8 cellular contexts compared by ENCODE assay signal in the genomic region with DNA sequence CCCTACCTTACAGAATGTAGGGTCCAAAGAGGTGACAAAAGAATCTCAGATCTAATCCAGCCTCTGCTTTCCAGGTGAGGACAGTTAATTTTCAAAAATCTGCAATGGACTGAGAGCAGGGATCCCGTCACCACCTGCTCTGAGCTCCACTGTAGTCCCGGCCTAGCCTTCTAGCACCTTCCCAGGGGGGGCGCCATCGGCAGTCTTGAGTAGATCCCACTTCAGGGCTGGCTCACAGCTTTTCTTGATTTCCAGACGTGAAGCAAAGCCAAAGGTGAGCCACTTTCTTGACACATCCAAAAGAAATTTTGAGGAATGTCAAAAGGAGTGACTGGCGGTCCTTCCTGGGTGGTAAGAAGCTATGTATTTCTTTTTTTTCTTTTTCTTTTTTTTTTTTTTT.
DNase-seq lines count a peak whose midpoint lies in the region; ATAC-seq and TF ChIP-seq lines count a peak whose summit lies in the region.

No MANE protein-coding gene starts in this region.

- TF ChIP-seq CTCF in A673 (conservative IDR thresholded peaks at IDR 0.05; ENCODE audit: low read depth, low read length) (peak; percentile 42), GM13977 (IDR thresholded peaks at IDR 0.05; ENCODE audit: extremely low read depth, insufficient read depth, missing control alignments) (peak; percentile 39), WI38 (IDR thresholded peaks at IDR 0.05; ENCODE audit: low read depth, low read length) (0 out of 2 replicates have a peak, but pooled peaks have one; percentile 6)

- POLR2A ChIA-PET in A673 (lab: Charles Lee; ENCODE audit: low non-redundant PET): interaction anchor here (0.9 kb wide), 1 partner anchor 510 kb away, joined by 4 read pairs; no protein-coding TSS in a partner anchor

- intact Hi-C loops in A673 (cut with micrococcal nuclease; ENCODE audit: unreplicated experiment) (loop anchor here (1.0 to 5.0 kb wide), 4 partner anchors 511 to 811 kb away; no protein-coding TSS in a partner anchor), posterior vena cava (cut with DNase I) (loop anchor here (5.0 to 10.0 kb wide), 4 partner anchors 512 to 769 kb away; no protein-coding TSS in a partner anchor)

- ATAC-seq in HG02642 (IDR thresholded peaks at IDR 0.05; ENCODE audit: poor library complexity, unreplicated experiment) (no peak), HG03342 (IDR thresholded peaks at IDR 0.05; ENCODE audit: unreplicated experiment) (no peak)

- H3K36me3 ChIP-seq in A673 (ENCODE audit: insufficient read depth, low read length, poor library complexity, severe bottlenecking): no peaks in the 10 kb centered on the region

- no peaks in the 10 kb centered on the region for H3K9me3 ChIP-seq in A673 (ENCODE audit: low read depth, low read length, poor library complexity, severe bottlenecking)

- no peaks in the 10 kb centered on the region for H3K4me1 ChIP-seq in A673 (ENCODE audit: insufficient read depth, low read length, poor library complexity, severe bottlenecking)

- no peak overlapping the region for H3K4me3 ChIP-seq in A673 (ENCODE audit: low read depth, low read length, poor library complexity, severe bottlenecking)
- no peak overlapping the region for H3K4me3 ChIP-seq in WI38 (ENCODE audit: low read depth, low read length)

- in situ Hi-C loops in GM13977 (cut with MboI; ENCODE audit: low pct_unique_long_range_greater_than_20kb, low sequenced_read_pairs, unreplicated experiment): loop anchor here (5.0 to 25.0 kb wide), 2 partner anchors 512 to 772 kb away; no protein-coding TSS in a partner anchor

- DNase-seq in A673 (ENCODE audit: low spot score): peak; percentile 41
- DNase-seq in GM13977 (ENCODE audit: low spot score): peak; percentile 43
- peak; percentile 46 for DNase-seq in iris pigment epithelial cell (ENCODE audit: low read depth)
- DNase-seq in posterior vena cava (ENCODE audit: low spot score): no peak
- no peak for DNase-seq in NCI-H146 treated with DMSO at 0.1 percent for 48 hours (lab: John Stamatoyannopoulos, UW; ENCODE audit: unreplicated experiment)

- no peaks in the 10 kb centered on the region for H3K27me3 ChIP-seq in A673 (replicated peaks; ENCODE audit: insufficient read depth, low read depth, low read length, poor library complexity)

- CTCF ChIA-PET in A673 (lab: Charles Lee): interaction anchor here (0.5 to 2.5 kb wide), 9 partner anchors 9 to 811 kb away, joined by 3 to 27 read pairs (median 5); no protein-coding TSS in a partner anchor

- BruUV-seq in A673 (replicated peaks; lab: Mats Ljungman, UMichigan): no TSS peak

- no peak overlapping the region for H3K27ac ChIP-seq in A673 (ENCODE audit: low read depth, low read length, poor library complexity, severe bottlenecking)

Comparison
In these comparisons a context has a peak if more than half of its experiments do, and no peak if none do; other contexts are left out.
1. DNase-seq: peak in A673 (single experiment), GM13977 (single experiment) and iris pigment epithelial cell (single experiment); none in posterior vena cava (single experiment) and NCI-H146 treated with DMSO at 0.1 percent for 48 hours (single experiment).
2. Peak in every context shown above with its lines, with median percentiles within 50 percentile points of each other: CTCF ChIP-seq.